In the genomic region with DNA sequence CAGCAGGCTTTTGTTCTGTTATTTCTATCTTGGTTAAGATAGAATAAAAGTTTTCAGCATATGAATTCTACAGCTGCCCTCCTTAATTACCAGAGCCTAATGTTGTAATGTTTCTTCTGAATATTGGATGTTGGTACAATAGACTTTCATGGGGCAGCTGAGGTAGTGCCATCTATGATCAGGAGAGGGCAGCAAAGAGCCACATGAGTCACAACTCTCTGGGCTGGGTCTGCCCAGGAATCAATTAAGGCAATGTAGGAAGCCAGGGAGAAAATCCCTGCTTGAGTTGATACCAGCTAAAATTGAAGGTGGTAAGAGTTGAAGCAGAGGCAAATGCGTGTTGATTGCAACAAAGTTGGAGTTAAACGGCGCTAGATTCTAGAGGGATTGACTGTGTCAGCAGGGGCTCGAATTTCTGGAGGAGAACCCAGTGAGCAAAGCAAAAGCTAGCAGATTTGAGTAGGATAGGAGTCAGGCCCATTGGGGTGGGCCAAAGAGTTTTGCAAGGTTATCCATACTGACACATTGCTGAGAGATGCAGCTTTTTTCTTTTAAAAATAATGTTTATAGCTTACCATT, we compare ENCODE assay signal across 8 cellular contexts. TPM values are rescaled to one million over a fixed set of nuclear protein-coding genes. Genes with fewer than 3 reads are reported as not detected.
DNase-seq lines count a peak whose midpoint lies in the region; ATAC-seq and TF ChIP-seq lines count a peak whose summit lies in the region.

No MANE protein-coding gene starts in this region.

- H3K27me3 Mint-ChIP-seq in activated CD4-positive, alpha-beta T cell treated with anti-CD3 and anti-CD28 coated beads for 36 hours, result peaks cover 2% of the 10 kb centered on the region

- H3K4me3 ChIP-seq in coronary artery (no peak overlapping the region), lower lobe of right lung (no peak overlapping the region)

- CTCF ChIA-PET in activated CD4-positive, alpha-beta T cell treated with anti-CD3 and anti-CD28 coated beads for 36 hours (lab: Charles Lee), result interaction anchor here (0.7 to 4.6 kb wide), 30 partner anchors 8 to 643 kb away, joined by 3 to 50 read pairs (median 4); a partner anchor contains a TSS

- DNase-seq in NCI-H82 (lab: John Stamatoyannopoulos, UW) (peak; percentile 79), NCI-H82 treated with DMSO at 0.1 percent for 48 hours (lab: John Stamatoyannopoulos, UW; ENCODE audit: unreplicated experiment) (no peak), NCI-H2227 (lab: John Stamatoyannopoulos, UW; ENCODE audit: unreplicated experiment) (peak; percentile 73), coronary artery (ENCODE audit: low spot score) (no peak), lower lobe of right lung (no peak)
- DNase-seq in activated CD4-positive, alpha-beta T cell treated with anti-CD3 and anti-CD28 coated beads for 36 hours, result peak; percentile 74
- peak; percentile 34 for DNase-seq in stimulated activated CD8-positive, alpha-beta memory T cell treated with anti-CD3 and anti-CD28 coated beads, Interleukin-15, amount 100 ng/mL, for 1 hour (ENCODE audit: low read depth)

- peak; percentile 77 for TF ChIP-seq CTCF in coronary artery (IDR thresholded peaks at IDR 0.05)
- peak; percentile 84 for TF ChIP-seq CTCF in lower lobe of right lung (IDR thresholded peaks at IDR 0.05)

- no peak overlapping the region for H3K4me3 Mint-ChIP-seq in activated CD4-positive, alpha-beta T cell treated with anti-CD3 and anti-CD28 coated beads for 36 hours

- no peak overlapping the region for H3K27ac Mint-ChIP-seq in activated CD4-positive, alpha-beta T cell treated with anti-CD3 and anti-CD28 coated beads for 36 hours

- H3K4me1 Mint-ChIP-seq in activated CD4-positive, alpha-beta T cell treated with anti-CD3 and anti-CD28 coated beads for 36 hours, result no peaks in the 10 kb centered on the region

- H3K4me1 ChIP-seq in lower lobe of right lung, result no peaks in the 10 kb centered on the region

- H3K9me3 Mint-ChIP-seq in activated CD4-positive, alpha-beta T cell treated with anti-CD3 and anti-CD28 coated beads for 36 hours (ENCODE audit: low read depth), result no peaks in the 10 kb centered on the region

- no peaks in the 10 kb centered on the region for H3K36me3 ChIP-seq in lower lobe of right lung

- no peaks in the 10 kb centered on the region for H3K9me3 ChIP-seq in lower lobe of right lung

- H3K36me3 Mint-ChIP-seq in activated CD4-positive, alpha-beta T cell treated with anti-CD3 and anti-CD28 coated beads for 36 hours (ENCODE audit: low read depth), result no peaks in the 10 kb centered on the region

- intact Hi-C loops in activated CD4-positive, alpha-beta T cell treated with anti-CD3 and anti-CD28 coated beads for 36 hours (cut with DNase I, micrococcal nuclease), result loop anchor here (2.0 to 5.0 kb wide), 3 partner anchors 273 to 584 kb away; no protein-coding TSS in a partner anchor
- intact Hi-C loops in lower lobe of right lung (cut with DNase I), result no loop called here

- POLR2A ChIA-PET in activated CD4-positive, alpha-beta T cell treated with anti-CD3 and anti-CD28 coated beads for 36 hours (lab: Charles Lee), result no interaction called here

- ATAC-seq in HG02885 (IDR thresholded peaks at IDR 0.05; ENCODE audit: poor library complexity, unreplicated experiment) (peak; percentile 93), lower lobe of right lung (peak; percentile 86 to 90)
- ATAC-seq in activated CD4-positive, alpha-beta T cell treated with anti-CD3 and anti-CD28 coated beads for 36 hours, result peak; percentile 91

- H3K27ac ChIP-seq in coronary artery (no peak overlapping the region), lower lobe of right lung (no peak overlapping the region)

- H3K27me3 ChIP-seq in lower lobe of right lung (ENCODE audit: low read depth), result peaks cover 4% of the 10 kb centered on the region

RNA-seq across cellular contexts. Expression of a gene that starts 10.6 kb away (rescaled TPM):
- not detected for total RNA-seq in activated CD4-positive, alpha-beta T cell treated with anti-CD3 and anti-CD28 coated beads for 36 hours
- not detected for total RNA-seq in lower lobe of right lung

Comparison
In these comparisons a context has a peak if more than half of its experiments do, and no peak if none do; other contexts are left out.
1. DNase-seq: peak in NCI-H82 (single experiment), NCI-H2227 (single experiment), activated CD4-positive, alpha-beta T cell treated with anti-CD3 and anti-CD28 coated beads for 36 hours (single experiment) and stimulated activated CD8-positive, alpha-beta memory T cell treated with anti-CD3 and anti-CD28 coated beads, Interleukin-15, amount 100 ng/mL, for 1 hour (single experiment); none in NCI-H82 treated with DMSO at 0.1 percent for 48 hours (single experiment), coronary artery (single experiment) and lower lobe of right lung (single experiment).
2. Peak in every context shown above with its lines, with median percentiles within 50 percentile points of each other: ATAC-seq.